Comparison of ENCODE assay signal across 30 cellular contexts in the genomic region with DNA sequence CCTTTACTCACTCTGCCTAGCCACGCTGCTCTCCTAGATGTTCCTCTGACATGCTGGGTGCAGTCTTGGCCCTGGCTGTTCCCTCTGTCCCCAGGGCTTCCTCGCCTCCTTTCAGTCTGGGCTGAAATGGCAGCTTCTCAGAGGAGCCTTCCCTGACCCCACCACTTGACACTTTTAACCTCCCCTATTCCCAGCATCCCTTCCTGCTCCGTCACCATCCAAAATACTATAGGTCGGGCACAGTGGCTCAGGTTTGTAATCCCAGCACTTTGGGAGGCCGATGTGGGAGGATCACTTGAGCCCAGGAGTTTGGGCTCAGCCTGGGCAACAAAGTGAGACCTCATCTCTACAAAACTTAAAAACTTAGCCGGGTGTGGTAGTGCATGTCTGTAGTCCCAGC. TPM values are rescaled to one million over a fixed set of nuclear protein-coding genes. Genes with fewer than 3 reads are reported as not detected.
DNase-seq lines count a peak whose midpoint lies in the region; ATAC-seq and TF ChIP-seq lines count a peak whose summit lies in the region.
"Had no signal": no experiment of that assay in that cellular context is flagged by ENCODE, and none has a peak within 500 bp of the region (broad histone marks: within the 10 kb centered on the region; RNA-seq: fewer than 3 reads in every experiment).

No MANE protein-coding gene starts in this region.

- H3K9me3 ChIP-seq in tibial artery: peaks cover 0 to 4% (median 0%) of the 10 kb centered on the region in 3 donors
- H3K9me3 ChIP-seq: colonic mucosa, thoracic aorta had no signal

- H3K27me3 ChIP-seq in tibial artery: peaks cover 0 to 45% of the 10 kb centered on the region in 2 donors
- H3K27me3 ChIP-seq: cardiac muscle cell, colonic mucosa, neural progenitor cell had no signal

- H3K27ac ChIP-seq in tibial artery: no peak overlapping the region
- H3K27ac ChIP-seq: C4-2B, cardiac muscle cell, colonic mucosa, epithelial cell of prostate, GM23248, neural progenitor cell, parathyroid adenoma, thoracic aorta, WERI-Rb-1 had no signal

- intact Hi-C loops in tibial artery (cut with DNase I; ENCODE audit: low total_unique reads): no loop called here

- H3K36me3 ChIP-seq in tibial artery: no peaks in the 10 kb centered on the region
- H3K36me3 ChIP-seq: cardiac muscle cell, colonic mucosa, neural progenitor cell, thoracic aorta, WERI-Rb-1 had no signal

- H3K4me1 ChIP-seq in tibial artery: no peaks in the 10 kb centered on the region
- H3K4me1 ChIP-seq: colonic mucosa, neural progenitor cell, parathyroid adenoma had no signal

- ATAC-seq in activated CD8-positive, alpha-beta memory T cell treated with anti-CD3 and anti-CD28 coated beads, Interleukin-2, amount 10 ng/mL, durations not matched to agents 7 days and 5 days: no peak
- no peak for ATAC-seq in activated naive CD8-positive, alpha-beta T cell treated with anti-CD3 and anti-CD28 coated beads, Interleukin-2, amount 50 U/mL, for 24 hours
- no peak for ATAC-seq in HG03139 (IDR thresholded peaks at IDR 0.05; ENCODE audit: unreplicated experiment)

- CTCF ChIA-PET in activated CD8-positive, alpha-beta memory T cell treated with anti-CD3 and anti-CD28 coated beads, Interleukin-2, amount 10 ng/mL, durations not matched to agents 7 days and 5 days (lab: Charles Lee): interaction anchor here (1.1 to 1.9 kb wide), 3 partner anchors 9 to 269 kb away, joined by 3 to 4 read pairs (median 3); no protein-coding TSS in a partner anchor

- peaks cover 3% of the 10 kb centered on the region for H3K27me3 Mint-ChIP-seq in activated CD8-positive, alpha-beta memory T cell treated with anti-CD3 and anti-CD28 coated beads, Interleukin-2, amount 10 ng/mL, durations not matched to agents 7 days and 5 days
- no peaks in the 10 kb centered on the region for H3K27me3 Mint-ChIP-seq in activated naive CD8-positive, alpha-beta T cell treated with anti-CD3 and anti-CD28 coated beads, Interleukin-2, amount 50 U/mL, for 24 hours
- H3K27me3 Mint-ChIP-seq: activated naive CD8-positive, alpha-beta T cell treated with anti-CD3 and anti-CD28 coated beads, Interleukin-2, amount 10 ng/mL, durations not matched to agents 7 days and 5 days; stimulated activated naive CD8-positive, alpha-beta T cell treated with anti-CD3 and anti-CD28 coated beads, Interleukin-15, Interleukin-2, amounts not matched to agents 100 ng/mL and 50 ng/mL, for 24 hours had no signal

- no peak overlapping the region for H3K4me3 ChIP-seq in tibial artery
- H3K4me3 ChIP-seq: cardiac muscle cell, colonic mucosa, GM23248, neural progenitor cell, thoracic aorta had no signal

- H3K9me3 Mint-ChIP-seq in activated CD8-positive, alpha-beta memory T cell treated with anti-CD3 and anti-CD28 coated beads, Interleukin-2, amount 10 ng/mL, durations not matched to agents 7 days and 5 days (ENCODE audit: low read depth): peaks cover 2% of the 10 kb centered on the region
- H3K9me3 Mint-ChIP-seq in activated naive CD8-positive, alpha-beta T cell treated with anti-CD3 and anti-CD28 coated beads, Interleukin-2, amount 50 U/mL, for 24 hours: no peaks in the 10 kb centered on the region
- H3K9me3 Mint-ChIP-seq: activated naive CD8-positive, alpha-beta T cell treated with anti-CD3 and anti-CD28 coated beads, Interleukin-2, amount 10 ng/mL, durations not matched to agents 7 days and 5 days; neural progenitor cell; stimulated activated naive CD8-positive, alpha-beta T cell treated with anti-CD3 and anti-CD28 coated beads, Interleukin-15, Interleukin-2, amounts not matched to agents 100 ng/mL and 50 ng/mL, for 24 hours had no signal

- no peaks in the 10 kb centered on the region for H3K36me3 Mint-ChIP-seq in activated CD8-positive, alpha-beta memory T cell treated with anti-CD3 and anti-CD28 coated beads, Interleukin-2, amount 10 ng/mL, durations not matched to agents 7 days and 5 days
- no peaks in the 10 kb centered on the region for H3K36me3 Mint-ChIP-seq in activated naive CD8-positive, alpha-beta T cell treated with anti-CD3 and anti-CD28 coated beads, Interleukin-2, amount 50 U/mL, for 24 hours (ENCODE audit: low read depth)
- H3K36me3 Mint-ChIP-seq: activated naive CD8-positive, alpha-beta T cell treated with anti-CD3 and anti-CD28 coated beads, Interleukin-2, amount 10 ng/mL, durations not matched to agents 7 days and 5 days; neural progenitor cell had no signal

- DNase-seq in stimulated activated CD4-positive, alpha-beta T cell treated with anti-CD3 and anti-CD28 coated beads, Interleukin-4, amount 100 ng/mL, for 24 hours: peak; percentile 1
- DNase-seq in stimulated activated CD4-positive, alpha-beta T cell treated with anti-CD3 and anti-CD28 coated beads, Interleukin-4, amount 100 ng/mL, for 1 hour: no peak
- peak; percentile 18 for DNase-seq in activated CD8-positive, alpha-beta memory T cell treated with anti-CD3 and anti-CD28 coated beads, Interleukin-2, amount 10 ng/mL, durations not matched to agents 7 days and 5 days
- DNase-seq in mesenteric fat pad (ENCODE audit: low spot score) (peak; percentile 62), tibial artery (no peak)
- no peak for DNase-seq in activated naive CD8-positive, alpha-beta T cell treated with anti-CD3 and anti-CD28 coated beads, Interleukin-2, amount 50 U/mL, for 24 hours
- DNase-seq: activated CD4-positive, alpha-beta T cell treated with anti-CD3 and anti-CD28 coated beads, Interleukin-2, amount 50 U/mL, for 1 hour; activated naive CD8-positive, alpha-beta T cell treated with anti-CD3 and anti-CD28 coated beads, Interleukin-2, amount 10 ng/mL, durations not matched to agents 7 days and 5 days; DMS79 treated with DMSO at 0.1 percent for 48 hours; effector memory CD4-positive, alpha-beta T cell; GDM1; hypothalamus; left cardiac atrium; NCI-H82; SIG-M5; T1000; WERI-Rb-1 had no signal

- TF ChIP-seq CTCF in tibial artery (IDR thresholded peaks at IDR 0.05): no peak

- H3K27ac Mint-ChIP-seq in activated CD8-positive, alpha-beta memory T cell treated with anti-CD3 and anti-CD28 coated beads, Interleukin-2, amount 10 ng/mL, durations not matched to agents 7 days and 5 days: no peak overlapping the region
- H3K27ac Mint-ChIP-seq in activated naive CD8-positive, alpha-beta T cell treated with anti-CD3 and anti-CD28 coated beads, Interleukin-2, amount 50 U/mL, for 24 hours: no peak overlapping the region
- H3K27ac Mint-ChIP-seq: activated naive CD8-positive, alpha-beta T cell treated with anti-CD3 and anti-CD28 coated beads, Interleukin-2, amount 10 ng/mL, durations not matched to agents 7 days and 5 days; neural progenitor cell; stimulated activated naive CD8-positive, alpha-beta T cell treated with anti-CD3 and anti-CD28 coated beads, Interleukin-15, Interleukin-2, amounts not matched to agents 100 ng/mL and 50 ng/mL, for 24 hours had no signal

- H3K4me1 Mint-ChIP-seq in activated CD8-positive, alpha-beta memory T cell treated with anti-CD3 and anti-CD28 coated beads, Interleukin-2, amount 10 ng/mL, durations not matched to agents 7 days and 5 days: no peaks in the 10 kb centered on the region
- peaks cover 3% of the 10 kb centered on the region for H3K4me1 Mint-ChIP-seq in activated naive CD8-positive, alpha-beta T cell treated with anti-CD3 and anti-CD28 coated beads, Interleukin-2, amount 50 U/mL, for 24 hours
- H3K4me1 Mint-ChIP-seq: neural progenitor cell had no signal

- H3K4me3 Mint-ChIP-seq in activated CD8-positive, alpha-beta memory T cell treated with anti-CD3 and anti-CD28 coated beads, Interleukin-2, amount 10 ng/mL, durations not matched to agents 7 days and 5 days: no peak overlapping the region
- no peak overlapping the region for H3K4me3 Mint-ChIP-seq in activated naive CD8-positive, alpha-beta T cell treated with anti-CD3 and anti-CD28 coated beads, Interleukin-2, amount 50 U/mL, for 24 hours
- H3K4me3 Mint-ChIP-seq: activated naive CD8-positive, alpha-beta T cell treated with anti-CD3 and anti-CD28 coated beads, Interleukin-2, amount 10 ng/mL, durations not matched to agents 7 days and 5 days; neural progenitor cell; stimulated activated naive CD8-positive, alpha-beta T cell treated with anti-CD3 and anti-CD28 coated beads, Interleukin-15, Interleukin-2, amounts not matched to agents 100 ng/mL and 50 ng/mL, for 24 hours had no signal

RNA-seq across cellular contexts. Expression of a gene that starts 2.6 kb away (rescaled TPM):
- not detected for total RNA-seq in activated CD8-positive, alpha-beta memory T cell treated with anti-CD3 and anti-CD28 coated beads, Interleukin-2, amount 10 ng/mL, durations not matched to agents 7 days and 5 days
- not detected for total RNA-seq in mesenteric fat pad
- total RNA-seq: activated naive CD8-positive, alpha-beta T cell treated with anti-CD3 and anti-CD28 coated beads, Interleukin-2, amount 10 ng/mL, durations not matched to agents 7 days and 5 days; astrocyte; cardiac muscle cell; colonic mucosa; GM23248; HT-29; left cardiac atrium; lung microvascular endothelial cell; thoracic aorta had no signal

RNA-seq across cellular contexts. Expression of a gene that starts 22.9 kb away (rescaled TPM):
- 10 to 100 TPM in 1 of 2 experiments, 1 to 10 TPM in 1; 7.2 to 10.0 TPM for total RNA-seq in activated CD8-positive, alpha-beta memory T cell treated with anti-CD3 and anti-CD28 coated beads, Interleukin-2, amount 10 ng/mL, durations not matched to agents 7 days and 5 days
- 8.1 TPM for total RNA-seq in mesenteric fat pad
- total RNA-seq: GM23248 had no signal

RNA-seq across cellular contexts. Expression of a gene that starts 42.8 kb away (rescaled TPM):
- 100 to 1,000 TPM; 138 to 154 TPM for total RNA-seq in activated CD8-positive, alpha-beta memory T cell treated with anti-CD3 and anti-CD28 coated beads, Interleukin-2, amount 10 ng/mL, durations not matched to agents 7 days and 5 days
- total RNA-seq in mesenteric fat pad: 110 TPM

RNA-seq across cellular contexts. Expression of a gene that starts 56.4 kb away (rescaled TPM):
- under 1 TPM; 0.55 to 0.77 TPM for total RNA-seq in activated CD8-positive, alpha-beta memory T cell treated with anti-CD3 and anti-CD28 coated beads, Interleukin-2, amount 10 ng/mL, durations not matched to agents 7 days and 5 days
- total RNA-seq in mesenteric fat pad: not detected
- total RNA-seq: colonic mucosa, GM23248 had no signal

Comparison
In these comparisons a context has a peak if more than half of its experiments do, and no peak if none do; other contexts are left out.
1. DNase-seq: peak in stimulated activated CD4-positive, alpha-beta T cell treated with anti-CD3 and anti-CD28 coated beads, Interleukin-4, amount 100 ng/mL, for 24 hours (single experiment), activated CD8-positive, alpha-beta memory T cell treated with anti-CD3 and anti-CD28 coated beads, Interleukin-2, amount 10 ng/mL, durations not matched to agents 7 days and 5 days (single experiment) and mesenteric fat pad (single experiment); none in stimulated activated CD4-positive, alpha-beta T cell treated with anti-CD3 and anti-CD28 coated beads, Interleukin-4, amount 100 ng/mL, for 1 hour (single experiment), tibial artery (0 of 2) and activated naive CD8-positive, alpha-beta T cell treated with anti-CD3 and anti-CD28 coated beads, Interleukin-2, amount 50 U/mL, for 24 hours (single experiment).